Comparison of ENCODE assay signal across 16 cellular contexts in genomic region chr5:66848749-66849641, GRCh38.
DNase-seq lines count a peak whose midpoint lies in the region; ATAC-seq and TF ChIP-seq lines count a peak whose summit lies in the region.
"Had no signal": no experiment of that assay in that cellular context is flagged by ENCODE, and none has a peak within 500 bp of the region (broad histone marks: within the 10 kb centered on the region; RNA-seq: fewer than 3 reads in every experiment).

No MANE protein-coding gene starts in this region.

- H2AFZ ChIP-seq in SK-N-SH (ENCODE audit: low read depth) (no peak overlapping the region), fibroblast of lung (ENCODE audit: low read length) (no peak overlapping the region)

- H3K27me3 ChIP-seq in SK-N-SH (ENCODE audit: insufficient read depth): no peaks in the 10 kb centered on the region
- H3K27me3 ChIP-seq in fibroblast of lung (ENCODE audit: control insufficient read depth, insufficient read depth, low read length): no peaks in the 10 kb centered on the region
- H3K27me3 ChIP-seq: pancreas had no signal

- H3K27me3 Mint-ChIP-seq in activated CD4-positive, alpha-beta T cell treated with anti-CD3 and anti-CD28 coated beads for 36 hours: peaks cover 30% of the 10 kb centered on the region

- no peak overlapping the region for H3K4me3 ChIP-seq in SK-N-SH (ENCODE audit: low read depth in 2 of 2, low read length in 1 of 2)
- H3K4me3 ChIP-seq in fibroblast of lung (replicated peaks in 1 of 4; ENCODE audit: control extremely low read depth in 1 of 4, insufficient read depth in 1 of 4, low read depth in 3 of 4, low read length in 4 of 4): no peak overlapping the region
- no peak overlapping the region for H3K4me3 ChIP-seq in skeletal muscle cell (ENCODE audit: low read depth, low read length)
- H3K4me3 ChIP-seq: pancreas, SJSA1 had no signal

- peaks cover 22% of the 10 kb centered on the region for H3K4me1 Mint-ChIP-seq in activated CD4-positive, alpha-beta T cell treated with anti-CD3 and anti-CD28 coated beads for 36 hours

- H3K36me3 Mint-ChIP-seq in activated CD4-positive, alpha-beta T cell treated with anti-CD3 and anti-CD28 coated beads for 36 hours (ENCODE audit: low read depth): no peaks in the 10 kb centered on the region
- H3K36me3 Mint-ChIP-seq: stimulated activated naive B cell treated with anti-CD40 and anti-IgM and Interleukin-4, amounts not matched to agents 10 μg/mL and 1 μg/mL and 100 μg/mL, for 72 hours had no signal

- POLR2A ChIA-PET in activated CD4-positive, alpha-beta T cell treated with anti-CD3 and anti-CD28 coated beads for 36 hours (lab: Charles Lee): no interaction called here
- POLR2A ChIA-PET in SK-N-SH (lab: Yijun Ruan, JAX): interaction anchor here (1.3 kb wide), 1 partner anchor 21 kb away, joined by 4 read pairs; no protein-coding TSS in a partner anchor

- H3K27ac Mint-ChIP-seq in activated CD4-positive, alpha-beta T cell treated with anti-CD3 and anti-CD28 coated beads for 36 hours: peak overlapping the region; percentile 77
- H3K27ac Mint-ChIP-seq: stimulated activated naive B cell treated with anti-CD40 and anti-IgM and Interleukin-4, amounts not matched to agents 10 μg/mL and 1 μg/mL and 100 μg/mL, for 72 hours had no signal

- H3K4me2 ChIP-seq in SK-N-SH (no peak overlapping the region), fibroblast of lung (ENCODE audit: extremely low read depth, insufficient read depth, low read length) (no peak overlapping the region)

- H3K9me2 ChIP-seq in SK-N-SH: no peaks in the 10 kb centered on the region

- CTCF ChIA-PET in activated CD4-positive, alpha-beta T cell treated with anti-CD3 and anti-CD28 coated beads for 36 hours (lab: Charles Lee): interaction anchor here (1.0 to 1.5 kb wide), 3 partner anchors 9 to 34 kb away, joined by 3 to 7 read pairs (median 3); no protein-coding TSS in a partner anchor
- CTCF ChIA-PET in SK-N-SH (lab: Yijun Ruan, JAX): interaction anchor here (1.6 to 2.5 kb wide), 3 partner anchors 9 to 20 kb away, joined by 5 to 9 read pairs (median 6); no protein-coding TSS in a partner anchor

- TF ChIP-seq EP300 in SK-N-SH (IDR thresholded peaks at IDR 0.05; ENCODE audit: borderline replicate concordance in 1 of 2, low read depth in 1 of 2, low read length in 1 of 2): peak in 1 of 2 experiments; percentile 48; a peak in 1 of 4 replicates

- no peak for DNase-seq in activated CD4-positive, alpha-beta T cell treated with anti-CD3 and anti-CD28 coated beads for 36 hours
- DNase-seq in activated CD4-positive, alpha-beta T cell treated with anti-CD3 and anti-CD28 coated beads for 48 hours: no peak
- DNase-seq in SK-N-SH (peak; percentile 52), fibroblast of lung (ENCODE audit: low read depth in 2 of 2) (peak; percentile 68 to 76), skeletal muscle cell (ENCODE audit: low read depth) (peak; percentile 71), NCI-H1417 treated with DMSO at 0.1 percent for 48 hours (lab: John Stamatoyannopoulos, UW) (no peak), T-helper 9 cell (no peak)
- no peak for DNase-seq in stimulated activated CD4-positive, alpha-beta T cell treated with anti-CD3 and anti-CD28 coated beads, Interleukin-2, amount 100 ng/mL, for 48 hours
- DNase-seq: activated CD4-positive, alpha-beta T cell treated with anti-CD3 and anti-CD28 coated beads, Interleukin-2, amount 50 U/mL, for 4 hours; activated T-cell treated with anti-CD3 and anti-CD28 coated beads, Interleukin-2, amount 50 U/mL, for 72 hours; GDM1; NCI-H1092; NCI-H2171; pancreas; stimulated activated naive B cell treated with anti-CD40 and anti-IgM and Interleukin-4, amounts not matched to agents 10 μg/mL and 1 μg/mL and 100 μg/mL, for 72 hours had no signal

- no peaks in the 10 kb centered on the region for H3K79me2 ChIP-seq in SK-N-SH (ENCODE audit: insufficient read depth)
- no peaks in the 10 kb centered on the region for H3K79me2 ChIP-seq in fibroblast of lung (ENCODE audit: control insufficient read depth, insufficient read depth, low read length)

- H3K9me3 Mint-ChIP-seq in activated CD4-positive, alpha-beta T cell treated with anti-CD3 and anti-CD28 coated beads for 36 hours (ENCODE audit: low read depth): peaks cover 2% of the 10 kb centered on the region

- TF ChIP-seq CTCF in SK-N-SH (IDR thresholded peaks at IDR 0.05) (no peak), fibroblast of lung (conservative IDR thresholded peaks at IDR 0.05 in 1 of 2, IDR thresholded peaks at IDR 0.05 in 1 of 2; ENCODE audit: low read depth in 1 of 2, low read length in 2 of 2) (no peak)

- ATAC-seq in activated CD4-positive, alpha-beta T cell treated with anti-CD3 and anti-CD28 coated beads for 36 hours: no peak
- ATAC-seq: activated T-cell treated with anti-CD3 and anti-CD28 coated beads, Interleukin-2, amount 50 U/mL, for 72 hours; pancreas; stimulated activated naive B cell treated with anti-CD40 and anti-IgM and Interleukin-4, amounts not matched to agents 10 μg/mL and 1 μg/mL and 100 μg/mL, for 72 hours had no signal

- no peak for TF ChIP-seq RAD21 in SK-N-SH (IDR thresholded peaks at IDR 0.05; ENCODE audit: low read length)

- H3K9ac ChIP-seq in SK-N-SH (no peak overlapping the region), fibroblast of lung (ENCODE audit: insufficient read depth, low read length) (no peak overlapping the region)

- intact Hi-C loops in activated CD4-positive, alpha-beta T cell treated with anti-CD3 and anti-CD28 coated beads for 36 hours (cut with DNase I, micrococcal nuclease): no loop called here

- H4K20me1 ChIP-seq in SK-N-SH (ENCODE audit: insufficient read depth) (no peaks in the 10 kb centered on the region), fibroblast of lung (ENCODE audit: control insufficient read depth, extremely low read depth, insufficient read depth, low read length) (no peaks in the 10 kb centered on the region)

- no peaks in the 10 kb centered on the region for H3K36me3 ChIP-seq in SK-N-SH (replicated peaks in 1 of 2; ENCODE audit: control insufficient read depth in 1 of 2, insufficient read depth in 2 of 2, low read length in 1 of 2)
- no peaks in the 10 kb centered on the region for H3K36me3 ChIP-seq in fibroblast of lung (ENCODE audit: control insufficient read depth, insufficient read depth, low read length)
- H3K36me3 ChIP-seq: pancreas, SJSA1 had no signal

- 54% methylated on average over 10 of the region's 10 CpGs for WGBS in SK-N-SH (ENCODE audit: low lambda C conversion rate)

- H3F3A ChIP-seq in SK-N-SH (replicated peaks; ENCODE audit: insufficient read depth): no peaks in the 10 kb centered on the region

- H3K4me1 ChIP-seq in SK-N-SH (ENCODE audit: control insufficient read depth in 1 of 2, insufficient read depth in 2 of 2, low read depth in 1 of 2, low read length in 1 of 2) (peaks cover 0 to 14% of the 10 kb centered on the region in 2 experiments; a peak in 3 of 4 replicates), fibroblast of lung (ENCODE audit: control insufficient read depth, extremely low read depth, insufficient read depth, low read length) (no peaks in the 10 kb centered on the region)
- H3K4me1 ChIP-seq: pancreas, SJSA1 had no signal

- H3K9me3 ChIP-seq in SK-N-SH: no peaks in the 10 kb centered on the region
- no peaks in the 10 kb centered on the region for H3K9me3 ChIP-seq in fibroblast of lung (ENCODE audit: control insufficient read depth, insufficient read depth, low read depth, low read length)
- H3K9me3 ChIP-seq: pancreas, SJSA1 had no signal

- H3K27ac ChIP-seq in SK-N-SH (ENCODE audit: low read depth in 2 of 2, low read length in 1 of 2) (peak overlapping the region in 1 of 2 experiments; percentile 69; a peak in 1 of 4 replicates), fibroblast of lung (ENCODE audit: insufficient read depth, low read length) (no peak overlapping the region)
- H3K27ac ChIP-seq: pancreas, SJSA1 had no signal

- no peak overlapping the region for H3K4me3 Mint-ChIP-seq in activated CD4-positive, alpha-beta T cell treated with anti-CD3 and anti-CD28 coated beads for 36 hours
- H3K4me3 Mint-ChIP-seq: stimulated activated naive B cell treated with anti-CD40 and anti-IgM and Interleukin-4, amounts not matched to agents 10 μg/mL and 1 μg/mL and 100 μg/mL, for 72 hours had no signal

TF ChIP-seq in SK-N-SH, 30 proteins besides CTCF, POLR2A, EP300 and RAD21:
- peak; percentile 97 for TF ChIP-seq MXI1 (IDR thresholded peaks at IDR 0.05; ENCODE audit: low read depth, low read length)
- no peak for TF ChIP-seq EZH2phosphoT487 (IDR thresholded peaks at IDR 0.05; ENCODE audit: borderline replicate concordance, low read depth)
- TF ChIP-seq MEF2A (IDR thresholded peaks at IDR 0.05; ENCODE audit: borderline replicate concordance, low read depth): no peak
- no peak for TF ChIP-seq GABPA (IDR thresholded peaks at IDR 0.05; ENCODE audit: low read depth)
- TF ChIP-seq FOXM1 (IDR thresholded peaks at IDR 0.05; ENCODE audit: low read depth): no peak
- TF ChIP-seq SMC3 (IDR thresholded peaks at IDR 0.05; ENCODE audit: low read depth, low read length): no peak
- TF ChIP-seq TCF12 (IDR thresholded peaks at IDR 0.05): peak; percentile 32; the same call in 1 of the 2 replicates
- TF ChIP-seq CHD2 (IDR thresholded peaks at IDR 0.05; ENCODE audit: low read length, partially characterized antibody): peak; percentile 44
- TF ChIP-seq RCOR1 (IDR thresholded peaks at IDR 0.05; ENCODE audit: low read length): peak; percentile 99
- no peak for TF ChIP-seq NFIC (IDR thresholded peaks at IDR 0.05; ENCODE audit: borderline replicate concordance)
- TF ChIP-seq GATA2 (CRISPR knock-in tag; IDR thresholded peaks at IDR 0.05): peak; percentile 67
- TF ChIP-seq, protein P1, sequence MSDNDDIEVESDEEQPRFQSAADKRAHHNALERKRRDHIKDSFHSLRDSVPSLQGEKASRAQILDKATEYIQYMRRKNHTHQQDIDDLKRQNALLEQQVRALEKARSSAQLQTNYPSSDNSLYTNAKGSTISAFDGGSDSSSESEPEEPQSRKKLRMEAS (IDR thresholded peaks at IDR 0.05; ENCODE audit: low read depth): no peak
- no peak for TF ChIP-seq NRF1 (IDR thresholded peaks at IDR 0.05; ENCODE audit: low read depth, low read length)

Comparison
In these comparisons a context has a peak if more than half of its experiments do, and no peak if none do; other contexts are left out.
1. DNase-seq: peak in SK-N-SH (single experiment), fibroblast of lung (2 of 2) and skeletal muscle cell (single experiment); none in activated CD4-positive, alpha-beta T cell treated with anti-CD3 and anti-CD28 coated beads for 36 hours (single experiment), activated CD4-positive, alpha-beta T cell treated with anti-CD3 and anti-CD28 coated beads for 48 hours (single experiment), NCI-H1417 treated with DMSO at 0.1 percent for 48 hours (single experiment), T-helper 9 cell (single experiment) and stimulated activated CD4-positive, alpha-beta T cell treated with anti-CD3 and anti-CD28 coated beads, Interleukin-2, amount 100 ng/mL, for 48 hours (0 of 2).